In the genomic region with DNA sequence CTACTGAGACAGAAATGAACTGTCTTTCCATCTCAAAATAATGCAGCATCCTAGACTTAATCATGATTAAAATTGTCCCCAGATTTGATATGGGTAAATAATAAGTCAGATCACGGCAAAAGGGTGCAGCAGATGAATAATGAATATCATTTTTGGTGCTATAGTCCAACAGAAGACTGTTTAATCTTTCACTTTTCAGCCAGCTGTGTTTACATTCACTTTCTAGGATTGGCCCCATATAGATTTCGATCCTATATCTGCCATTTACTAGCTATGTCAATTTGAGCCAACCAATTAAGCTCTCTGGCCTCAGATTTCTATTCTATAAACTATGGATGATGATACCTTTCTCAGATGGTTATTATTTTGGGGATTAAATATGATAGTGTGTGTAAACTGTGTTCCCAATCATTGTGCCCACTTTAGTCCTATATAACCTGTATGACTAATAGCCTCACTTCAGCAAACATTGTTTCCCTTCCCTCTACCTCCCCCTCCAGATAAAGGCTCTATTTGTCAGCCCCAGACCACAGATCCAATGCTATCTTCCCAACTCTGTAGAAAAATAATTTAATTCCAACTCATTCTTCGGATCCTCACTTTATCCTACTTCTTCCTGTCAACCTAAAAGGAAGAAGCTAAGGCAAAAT, we compare ENCODE assay signal across 27 cellular contexts.
"Had no signal": no experiment of that assay in that cellular context is flagged by ENCODE, and none has a peak within 500 bp of the region (broad histone marks: within the 10 kb centered on the region; RNA-seq: fewer than 3 reads in every experiment).

No MANE protein-coding gene starts in this region.

- H3K36me3 ChIP-seq: esophagus squamous epithelium, neutrophil, upper lobe of left lung had no signal

- DNase-seq: activated CD4-positive, alpha-beta T cell treated with anti-CD3 and anti-CD28 coated beads for 4 hours; activated CD4-positive, alpha-beta T cell treated with anti-CD3 and anti-CD28 coated beads, Interleukin-2, amount 50 U/mL, for 4 hours; activated effector memory CD4-positive, alpha-beta T cell treated with Interleukin-2 at 50 U/mL for 16 hours; activated naive CD4-positive, alpha-beta T cell treated with Interleukin-2 at 50 U/mL for 16 hours; activated T-cell treated with anti-CD3 and anti-CD28 coated beads for 4 hours; anterior cingulate cortex; dermis blood vessel endothelial cell; effector CD4-positive, alpha-beta T cell; esophagus squamous epithelium; foreskin melanocyte; left ventricle myocardium superior; naive B cell; nephron progenitor cell; stimulated activated CD4-positive, alpha-beta T cell treated with anti-CD3 and anti-CD28 coated beads, Interleukin-4, amount 100 ng/mL, for 24 hours; stimulated activated naive CD8-positive, alpha-beta T cell treated with anti-CD3 and anti-CD28 coated beads, Interleukin-15, amount 100 ng/mL, for 72 hours; substantia nigra; T-helper 9 cell; upper lobe of left lung had no signal

- ATAC-seq: left ventricle myocardium superior; sciatic nerve; stimulated activated effector memory CD8-positive, alpha-beta T cell treated with anti-CD3 and anti-CD28 coated beads, Interleukin-12 subunit alpha, Interleukin-12 subunit beta, amount 100 ng/mL, for 72 hours; stimulated activated naive CD8-positive, alpha-beta T cell treated with anti-CD3 and anti-CD28 coated beads, Interleukin-15, amount 100 ng/mL, for 72 hours had no signal

- H3K9me3 Mint-ChIP-seq: stimulated activated effector memory CD8-positive, alpha-beta T cell treated with anti-CD3 and anti-CD28 coated beads, Interleukin-12 subunit alpha, Interleukin-12 subunit beta, amount 100 ng/mL, for 72 hours had no signal

- H3K9me3 ChIP-seq: esophagus squamous epithelium, neutrophil had no signal

- H3K27ac ChIP-seq: esophagus squamous epithelium, neutrophil, upper lobe of left lung, VCaP had no signal

- H3K4me1 ChIP-seq: esophagus squamous epithelium had no signal

- H3K4me3 ChIP-seq: esophagus squamous epithelium, skin epidermis, upper lobe of left lung had no signal

- H3K36me3 Mint-ChIP-seq: naive B cell; stimulated activated effector memory CD8-positive, alpha-beta T cell treated with anti-CD3 and anti-CD28 coated beads, Interleukin-12 subunit alpha, Interleukin-12 subunit beta, amount 100 ng/mL, for 72 hours had no signal

- H3K27me3 ChIP-seq: esophagus squamous epithelium, neutrophil, upper lobe of left lung had no signal

- H3K27me3 Mint-ChIP-seq: activated naive CD8-positive, alpha-beta T cell; naive B cell; stimulated activated naive CD8-positive, alpha-beta T cell treated with anti-CD3 and anti-CD28 coated beads, Interleukin-15, amount 100 ng/mL, for 72 hours had no signal

- H3K27ac Mint-ChIP-seq: activated naive CD8-positive, alpha-beta T cell; nephron progenitor cell; stimulated activated effector memory CD8-positive, alpha-beta T cell treated with anti-CD3 and anti-CD28 coated beads, Interleukin-12 subunit alpha, Interleukin-12 subunit beta, amount 100 ng/mL, for 72 hours; stimulated activated naive CD8-positive, alpha-beta T cell treated with anti-CD3 and anti-CD28 coated beads, Interleukin-15, amount 100 ng/mL, for 72 hours had no signal

- H3K4me3 Mint-ChIP-seq: activated naive CD8-positive, alpha-beta T cell; naive B cell; nephron progenitor cell; stimulated activated effector memory CD8-positive, alpha-beta T cell treated with anti-CD3 and anti-CD28 coated beads, Interleukin-12 subunit alpha, Interleukin-12 subunit beta, amount 100 ng/mL, for 72 hours; stimulated activated naive CD8-positive, alpha-beta T cell treated with anti-CD3 and anti-CD28 coated beads, Interleukin-15, amount 100 ng/mL, for 72 hours had no signal

- FAIRE-seq: bronchial epithelial cell, colon, TTC549 had no signal
